Comparison of ENCODE assay signal across 17 cellular contexts in the genomic region with DNA sequence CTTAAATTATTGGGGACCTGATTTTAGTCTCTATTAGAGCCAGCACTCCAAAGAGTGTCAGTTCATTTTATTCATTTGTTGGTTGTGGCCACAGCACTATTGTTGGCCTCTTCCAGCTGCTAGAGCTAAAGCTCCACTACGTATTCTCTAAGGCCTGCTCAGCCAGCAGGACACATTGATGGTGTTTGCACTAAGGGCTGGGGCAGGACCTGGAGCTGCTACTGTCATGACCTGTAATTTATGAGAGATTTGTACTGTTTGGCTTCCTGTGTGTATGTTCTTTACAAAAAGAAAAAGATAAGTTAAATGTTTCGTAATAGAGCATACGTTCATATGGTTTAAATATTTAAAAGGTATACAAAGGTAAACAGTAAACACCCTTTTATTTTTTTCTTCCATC. TPM values are rescaled to one million over a fixed set of nuclear protein-coding genes. Genes with fewer than 3 reads are reported as not detected.
A peak's percentile ranks its signal among the peaks of the same experiment; 100 is the strongest.
DNase-seq lines count a peak whose midpoint lies in the region; ATAC-seq and TF ChIP-seq lines count a peak whose summit lies in the region.
"Had no signal": no experiment of that assay in that cellular context is flagged by ENCODE, and none has a peak within 500 bp of the region (broad histone marks: within the 10 kb centered on the region; RNA-seq: fewer than 3 reads in every experiment).

No MANE protein-coding gene starts in this region.

- H3K36me3 ChIP-seq in Karpas-422 (ENCODE audit: insufficient read depth, low read length) (peaks cover 62% of the 10 kb centered on the region; the same call in 1 of the 2 replicates), mucosa of descending colon (ENCODE audit: low read depth) (no peaks in the 10 kb centered on the region), gastroesophageal sphincter (peaks cover 0 to 92% of the 10 kb centered on the region in 2 donors)

- 77 to 90% methylated on average over 3 of the region's 3 CpGs for WGBS in gastroesophageal sphincter (ENCODE audit: low coverage in 1 of 2), 2 donors

- peak; percentile 15 for DNase-seq in Karpas-422
- peak; percentile 53 for DNase-seq in amniotic epithelial cell (ENCODE audit: low read depth)
- DNase-seq in mucosa of descending colon: no peak
- DNase-seq in foreskin fibroblast: no peak
- DNase-seq in activated naive CD4-positive, alpha-beta T cell treated with anti-CD3 and anti-CD28 coated beads for 36 hours: no peak
- DNase-seq: Calu3; CD8-positive, alpha-beta T cell; DMS79 treated with DMSO at 0.1 percent for 48 hours; IMR-90 had no signal

- H3K4me1 Mint-ChIP-seq in activated naive CD4-positive, alpha-beta T cell treated with anti-CD3 and anti-CD28 coated beads for 36 hours (ENCODE audit: low read depth): peaks cover 10% of the 10 kb centered on the region
- H3K4me1 Mint-ChIP-seq: B cell had no signal

- no peak overlapping the region for H3K9ac ChIP-seq in Karpas-422 (ENCODE audit: low read length)
- H3K9ac ChIP-seq: BLaER1 treated with 17β-estradiol and CSF1 and Interleukin-3, amounts not matched to agents 10 nM and 100 nM had no signal

- TF ChIP-seq CTCF in 22Rv1 (IDR thresholded peaks at IDR 0.05): no peak
- TF ChIP-seq CTCF in mucosa of descending colon (IDR thresholded peaks at IDR 0.05): no peak
- no peak for TF ChIP-seq CTCF in gastroesophageal sphincter (IDR thresholded peaks at IDR 0.05)
- TF ChIP-seq CTCF in foreskin fibroblast (IDR thresholded peaks at IDR 0.05; ENCODE audit: low read depth, low read length): no peak

- H3K9me3 ChIP-seq in Karpas-422 (ENCODE audit: low read length): no peaks in the 10 kb centered on the region
- H3K9me3 ChIP-seq in mucosa of descending colon: no peaks in the 10 kb centered on the region
- no peaks in the 10 kb centered on the region for H3K9me3 ChIP-seq in gastroesophageal sphincter
- H3K9me3 ChIP-seq: BLaER1 treated with 17β-estradiol and CSF1 and Interleukin-3, amounts not matched to agents 10 nM and 100 nM; HAP-1 had no signal

- CTCF ChIA-PET in activated naive CD4-positive, alpha-beta T cell treated with anti-CD3 and anti-CD28 coated beads for 36 hours (lab: Charles Lee): interaction anchor here (1.0 kb wide), 1 partner anchor 9 kb away, joined by 3 read pairs; no protein-coding TSS in a partner anchor

- H3K27me3 Mint-ChIP-seq in activated naive CD4-positive, alpha-beta T cell treated with anti-CD3 and anti-CD28 coated beads for 36 hours (ENCODE audit: low read depth): no peaks in the 10 kb centered on the region
- H3K27me3 Mint-ChIP-seq: B cell had no signal

- no peak overlapping the region for H3K4me2 ChIP-seq in Karpas-422 (ENCODE audit: low read depth, low read length, poor library complexity, severe bottlenecking)
- H3K4me2 ChIP-seq: BLaER1 treated with 17β-estradiol and CSF1 and Interleukin-3, amounts not matched to agents 10 nM and 100 nM had no signal

- ATAC-seq in mucosa of descending colon: peak; percentile 86
- ATAC-seq in gastroesophageal sphincter: no peak
- ATAC-seq: CD8-positive, alpha-beta T cell; GM12878 had no signal

- peaks cover 36% of the 10 kb centered on the region for H3K36me3 Mint-ChIP-seq in activated naive CD4-positive, alpha-beta T cell treated with anti-CD3 and anti-CD28 coated beads for 36 hours (ENCODE audit: low read depth)

- no peak overlapping the region for H2AFZ ChIP-seq in Karpas-422 (ENCODE audit: low read length)

- no peaks in the 10 kb centered on the region for H4K20me1 ChIP-seq in Karpas-422 (ENCODE audit: insufficient read depth, low read depth, low read length)

- intact Hi-C loops in mucosa of descending colon (cut with DNase I, micrococcal nuclease): no loop called here
- intact Hi-C loops in activated naive CD4-positive, alpha-beta T cell treated with anti-CD3 and anti-CD28 coated beads for 36 hours (cut with micrococcal nuclease): no loop called here

- peak overlapping the region; percentile 47 for H3K27ac ChIP-seq in 22Rv1
- H3K27ac ChIP-seq in Karpas-422 (ENCODE audit: low read length): no peak overlapping the region
- H3K27ac ChIP-seq in gastroesophageal sphincter: no peak overlapping the region
- H3K27ac ChIP-seq: BLaER1 treated with 17β-estradiol and CSF1 and Interleukin-3, amounts not matched to agents 10 nM and 100 nM had no signal

- H3K27me3 ChIP-seq in Karpas-422 (ENCODE audit: low read length) (no peaks in the 10 kb centered on the region), gastroesophageal sphincter (no peaks in the 10 kb centered on the region)
- H3K27me3 ChIP-seq: BLaER1 treated with 17β-estradiol and CSF1 and Interleukin-3, amounts not matched to agents 10 nM and 100 nM had no signal

- no peak for TF ChIP-seq POLR2A in gastroesophageal sphincter (IDR thresholded peaks at IDR 0.05)

- H3K27ac Mint-ChIP-seq in activated naive CD4-positive, alpha-beta T cell treated with anti-CD3 and anti-CD28 coated beads for 36 hours: no peak overlapping the region
- H3K27ac Mint-ChIP-seq: B cell; CD8-positive, alpha-beta T cell had no signal

- H3K4me3 ChIP-seq in Karpas-422 (ENCODE audit: low read length) (no peak overlapping the region), mucosa of descending colon (no peak overlapping the region), gastroesophageal sphincter (no peak overlapping the region), foreskin fibroblast (ENCODE audit: low read depth in 1 of 2, low read length in 2 of 2) (no peak overlapping the region)
- H3K4me3 ChIP-seq: BLaER1 treated with 17β-estradiol and CSF1 and Interleukin-3, amounts not matched to agents 10 nM and 100 nM; GM12878; HAP-1 had no signal

- no peaks in the 10 kb centered on the region for H3K9me2 ChIP-seq in Karpas-422 (replicated peaks; ENCODE audit: insufficient read depth, low read length)

- TF ChIP-seq EP300 in gastroesophageal sphincter (IDR thresholded peaks at IDR 0.05): no peak

- no peak overlapping the region for H3K4me3 Mint-ChIP-seq in activated naive CD4-positive, alpha-beta T cell treated with anti-CD3 and anti-CD28 coated beads for 36 hours
- H3K4me3 Mint-ChIP-seq: B cell; CD8-positive, alpha-beta T cell had no signal

- H3K9me3 Mint-ChIP-seq in activated naive CD4-positive, alpha-beta T cell treated with anti-CD3 and anti-CD28 coated beads for 36 hours: no peaks in the 10 kb centered on the region
- H3K9me3 Mint-ChIP-seq: CD8-positive, alpha-beta T cell had no signal

- H3K4me1 ChIP-seq in Karpas-422 (ENCODE audit: low read length) (no peaks in the 10 kb centered on the region), mucosa of descending colon (ENCODE audit: low read depth) (no peaks in the 10 kb centered on the region), gastroesophageal sphincter (peaks cover 0 to 7% (median 0%) of the 10 kb centered on the region in 3 donors)
- H3K4me1 ChIP-seq: BLaER1 treated with 17β-estradiol and CSF1 and Interleukin-3, amounts not matched to agents 10 nM and 100 nM; HAP-1 had no signal

- H3K79me2 ChIP-seq in Karpas-422 (ENCODE audit: low read length): peaks cover 38% of the 10 kb centered on the region

RNA-seq across cellular contexts. Expression of gene GFM1, which starts 8.1 kb away (rescaled TPM):
- 61.1 and 74.1 TPM in 2 replicates for total RNA-seq in Karpas-422 (2014; rRNA removed; shearing (Covaris generic); ENCODE audit: low replicate concordance)
- total RNA-seq in mucosa of descending colon (10 to 100 TPM; 42.8 to 52.0 (median 47.2) TPM), gastroesophageal sphincter (10 to 100 TPM; 43.9 to 71.6 (median 51.4) TPM)
- total RNA-seq in activated naive CD4-positive, alpha-beta T cell treated with anti-CD3 and anti-CD28 coated beads for 36 hours: 10 to 100 TPM; 57.4 to 57.8 TPM

RNA-seq across cellular contexts. Expression of gene LXN, which starts 20.0 kb away (rescaled TPM):
- 7.8 and 12.1 TPM in 2 replicates for total RNA-seq in Karpas-422 (2014; rRNA removed; shearing (Covaris generic); ENCODE audit: low replicate concordance)
- total RNA-seq in mucosa of descending colon (10 to 100 TPM; 17.9 to 62.6 (median 48.9) TPM), gastroesophageal sphincter (10 to 100 TPM in 1 of 4 donors, 1 to 10 TPM in 3; 4.0 to 23.6 (median 6.7) TPM)
- 1 to 10 TPM; 3.7 to 4.0 TPM for total RNA-seq in activated naive CD4-positive, alpha-beta T cell treated with anti-CD3 and anti-CD28 coated beads for 36 hours
- total RNA-seq: A172, G401 had no signal

Comparison
In these comparisons a context has a peak if more than half of its experiments do, and no peak if none do; other contexts are left out.
1. DNase-seq: peak in Karpas-422 (single experiment) and amniotic epithelial cell (single experiment); none in mucosa of descending colon (0 of 3), foreskin fibroblast (0 of 2) and activated naive CD4-positive, alpha-beta T cell treated with anti-CD3 and anti-CD28 coated beads for 36 hours (single experiment).